ENCODE assay signal across 8 cellular contexts in genomic region chr2:32010670-32011565, GRCh38. TPM values are rescaled to one million over a fixed set of nuclear protein-coding genes. Genes with fewer than 3 reads are reported as not detected.
A peak's percentile ranks its signal among the peaks of the same experiment; 100 is the strongest.
DNase-seq lines count a peak whose midpoint lies in the region; ATAC-seq, FAIRE-seq and TF ChIP-seq lines count a peak whose summit lies in the region.

Gene MEMO1, minus strand, starts transcription at chr2:32011008. Its CDS starts 761 bp downstream, at chr2:32010247.

- H3K27me3 ChIP-seq in cardiac muscle cell (no peaks in the 10 kb centered on the region), parathyroid adenoma (ENCODE audit: control insufficient read depth, insufficient read depth, low read length) (no peaks in the 10 kb centered on the region), tibial artery (no peaks in the 10 kb centered on the region)

- intact Hi-C loops in tibial artery (cut with DNase I; ENCODE audit: low total_unique reads), result loop anchor here (5.0 kb wide), 2 partner anchors 51 to 1391 kb away; partner anchors contain the start of gene SPAST

- peak within 1 kb of the TSS; percentile 92 for H3K27ac Mint-ChIP-seq in activated naive CD8-positive, alpha-beta T cell treated with anti-CD3 and anti-CD28 coated beads, Interleukin-2, amount 50 U/mL, for 24 hours

- H3K27me3 Mint-ChIP-seq in activated naive CD8-positive, alpha-beta T cell treated with anti-CD3 and anti-CD28 coated beads, Interleukin-2, amount 50 U/mL, for 24 hours, result no peaks in the 10 kb centered on the region

- no peaks in the 10 kb centered on the region for H3K9me3 ChIP-seq in cardiac muscle cell (ENCODE audit: low read depth)
- H3K9me3 ChIP-seq in parathyroid adenoma (ENCODE audit: control insufficient read depth, low read length), result no peaks in the 10 kb centered on the region
- H3K9me3 ChIP-seq in tibial artery, result no peaks in the 10 kb centered on the region

- peak; percentile 97 for TF ChIP-seq POLR2A in GM12892 (IDR thresholded peaks at IDR 0.05; ENCODE audit: low read depth, low read length)

- peak; percentile 84 for FAIRE-seq in GM12892 (lab: Jason Lieb, UNC)

- TF ChIP-seq CTCF in cardiac muscle cell (IDR thresholded peaks at IDR 0.05; ENCODE audit: low read depth, low read length), result no peak
- TF ChIP-seq CTCF in parathyroid adenoma (IDR thresholded peaks at IDR 0.05), result no peak
- no peak for TF ChIP-seq CTCF in tibial artery (IDR thresholded peaks at IDR 0.05)

- H3K27ac ChIP-seq in cardiac muscle cell (peak within 1 kb of the TSS; percentile 93), parathyroid adenoma (peak within 1 kb of the TSS; percentile 84), tibial artery (peak within 1 kb of the TSS; percentile 92 to 93)

- H3K4me3 ChIP-seq in cardiac muscle cell (peak within 1 kb of the TSS; percentile 97), parathyroid adenoma (ENCODE audit: low read depth, low read length) (peak within 1 kb of the TSS; percentile 69), tibial artery (peak within 1 kb of the TSS; percentile 81 to 98)

- H2AFZ ChIP-seq in parathyroid adenoma, result peak within 1 kb of the TSS; percentile 82

- H3K4me1 ChIP-seq in cardiac muscle cell (ENCODE audit: low read depth) (peaks cover 12% of the 10 kb centered on the region), parathyroid adenoma (peaks cover 7% of the 10 kb centered on the region), tibial artery (peaks cover 0 to 39% (median 12%) of the 10 kb centered on the region in 4 donors)

- H3K4me3 Mint-ChIP-seq in activated naive CD8-positive, alpha-beta T cell treated with anti-CD3 and anti-CD28 coated beads, Interleukin-2, amount 50 U/mL, for 24 hours, result peak within 1 kb of the TSS; percentile 96

- DNase-seq in GM12892 (ENCODE audit: insufficient read length) (peak; percentile 83), NCI-H1436 (lab: John Stamatoyannopoulos, UW) (peak; percentile 92), SW480 (ENCODE audit: low spot score) (peak; percentile 97), cardiac muscle cell (ENCODE audit: low read depth in 1 of 2, low spot score in 1 of 2) (peak; percentile 95 to 96), tibial artery (peak; percentile 91 to 96)
- DNase-seq in activated naive CD8-positive, alpha-beta T cell treated with anti-CD3 and anti-CD28 coated beads, Interleukin-2, amount 50 U/mL, for 24 hours, result peak; percentile 96

- peaks cover 12% of the 10 kb centered on the region for H3K36me3 Mint-ChIP-seq in activated naive CD8-positive, alpha-beta T cell treated with anti-CD3 and anti-CD28 coated beads, Interleukin-2, amount 50 U/mL, for 24 hours (ENCODE audit: low read depth)

- peaks cover 4% of the 10 kb centered on the region for H3K9me3 Mint-ChIP-seq in activated naive CD8-positive, alpha-beta T cell treated with anti-CD3 and anti-CD28 coated beads, Interleukin-2, amount 50 U/mL, for 24 hours

- peaks cover 38% of the 10 kb centered on the region for H3K4me1 Mint-ChIP-seq in activated naive CD8-positive, alpha-beta T cell treated with anti-CD3 and anti-CD28 coated beads, Interleukin-2, amount 50 U/mL, for 24 hours

- H3K36me3 ChIP-seq in cardiac muscle cell (no peaks in the 10 kb centered on the region), parathyroid adenoma (ENCODE audit: control insufficient read depth, insufficient read depth, low read length) (no peaks in the 10 kb centered on the region), tibial artery (peaks cover 0 to 6% (median 0%) of the 10 kb centered on the region in 3 donors)

- H3K9ac ChIP-seq in parathyroid adenoma, result no peak within 1 kb of the TSS

- peak within 1 kb of the TSS; percentile 79 for H3K4me2 ChIP-seq in parathyroid adenoma (ENCODE audit: low read length)

- H3K79me2 ChIP-seq in parathyroid adenoma, result peaks cover 14% of the 10 kb centered on the region

- ATAC-seq in HG02840 (IDR thresholded peaks at IDR 0.05; ENCODE audit: low FRiP score, unreplicated experiment), result peak; percentile 66
- peak; percentile 82 for ATAC-seq in activated naive CD8-positive, alpha-beta T cell treated with anti-CD3 and anti-CD28 coated beads, Interleukin-2, amount 50 U/mL, for 24 hours

RNA-seq across cellular contexts. Expression of gene MEMO1, which starts in this region (rescaled TPM):
- polyA plus RNA-seq in GM12892 (2012; ENCODE audit: missing spikeins), result 63.3 TPM
- total RNA-seq in cardiac muscle cell, result 28.3 and 42.6 TPM in 2 replicates
- 34.8 and 39.7 TPM in 2 replicates for polyA plus RNA-seq in cardiac muscle cell

Comparison
In these comparisons a context has a peak if more than half of its experiments do, and no peak if none do; other contexts are left out.
1. Peak in every context shown above with its lines: DNase-seq, ATAC-seq, H3K4me3 ChIP-seq and H3K27ac ChIP-seq.